ENCODE assay signal across 18 cellular contexts in genomic region chr1:82755671-82756070, GRCh38.
DNase-seq lines count a peak whose midpoint lies in the region; TF ChIP-seq lines count a peak whose summit lies in the region.
"Had no signal": no experiment of that assay in that cellular context is flagged by ENCODE, and none has a peak within 500 bp of the region (broad histone marks: within the 10 kb centered on the region; RNA-seq: fewer than 3 reads in every experiment).

No MANE protein-coding gene starts in this region.

- H3K27me3 ChIP-seq in ascending aorta, result no peaks in the 10 kb centered on the region
- H3K27me3 ChIP-seq: BE2C; BLaER1 treated with 17β-estradiol and CSF1 and Interleukin-3, amounts not matched to agents 10 nM and 100 nM had no signal

- H3K4me3 ChIP-seq in retinal pigment epithelial cell (ENCODE audit: low read length), result no peak overlapping the region
- H3K4me3 ChIP-seq in ascending aorta, result no peak overlapping the region
- H3K4me3 ChIP-seq: BLaER1 treated with 17β-estradiol and CSF1 and Interleukin-3, amounts not matched to agents 10 nM and 100 nM; GM12878; GM23338 had no signal

- intact Hi-C loops in ascending aorta (cut with DNase I), result no loop called here

- no peaks in the 10 kb centered on the region for H3K4me1 ChIP-seq in ascending aorta
- H3K4me1 ChIP-seq: BE2C; BLaER1 treated with 17β-estradiol and CSF1 and Interleukin-3, amounts not matched to agents 10 nM and 100 nM had no signal

- DNase-seq in LHCN-M2 (ENCODE audit: low read depth) (peak; percentile 55), brain pericyte (ENCODE audit: low read depth, low spot score) (peak; percentile 7), retinal pigment epithelial cell (ENCODE audit: low read depth) (peak; percentile 4), ascending aorta (ENCODE audit: low spot score in 2 of 2) (no peak)
- DNase-seq in NK-92 treated with Interleukin-12 subunit alpha and Interleukin-12 subunit beta, amount 100 ng/mL, for 24 hours (lab: John Stamatoyannopoulos, UW), result no peak
- DNase-seq in activated T-cell treated with anti-CD3 and anti-CD28 coated beads, Interleukin-2, amount 50 U/mL, for 1 hour, result no peak
- DNase-seq: AML-193; BE2C; CD4-positive, alpha-beta T cell; CD8-positive, alpha-beta memory T cell; DMS 273 treated with DMSO at 0.1 percent for 48 hours; DMS79; EL; GDM1; H9 had no signal

- H3K27ac ChIP-seq in ascending aorta, result no peak overlapping the region
- H3K27ac ChIP-seq: BLaER1 treated with 17β-estradiol and CSF1 and Interleukin-3, amounts not matched to agents 10 nM and 100 nM had no signal

- TF ChIP-seq CTCF in retinal pigment epithelial cell (conservative IDR thresholded peaks at IDR 0.05; ENCODE audit: low read depth, low read length), result no peak
- TF ChIP-seq CTCF in ascending aorta (IDR thresholded peaks at IDR 0.05), result no peak

- no peaks in the 10 kb centered on the region for H3K36me3 ChIP-seq in ascending aorta
- H3K36me3 ChIP-seq: BE2C; BLaER1 treated with 17β-estradiol and CSF1 and Interleukin-3, amounts not matched to agents 10 nM and 100 nM had no signal

- no peaks in the 10 kb centered on the region for H3K9me3 ChIP-seq in ascending aorta
- H3K9me3 ChIP-seq: BE2C; BLaER1 treated with 17β-estradiol and CSF1 and Interleukin-3, amounts not matched to agents 10 nM and 100 nM had no signal

Comparison
In these comparisons a context has a peak if more than half of its experiments do, and no peak if none do; other contexts are left out.
1. DNase-seq: peak in LHCN-M2 (single experiment), brain pericyte (single experiment) and retinal pigment epithelial cell (single experiment); none in ascending aorta (0 of 2), NK-92 treated with Interleukin-12 subunit alpha and Interleukin-12 subunit beta, amount 100 ng/mL, for 24 hours (single experiment) and activated T-cell treated with anti-CD3 and anti-CD28 coated beads, Interleukin-2, amount 50 U/mL, for 1 hour (single experiment).